1 cellular context compared by ENCODE assay signal in the genomic region with DNA sequence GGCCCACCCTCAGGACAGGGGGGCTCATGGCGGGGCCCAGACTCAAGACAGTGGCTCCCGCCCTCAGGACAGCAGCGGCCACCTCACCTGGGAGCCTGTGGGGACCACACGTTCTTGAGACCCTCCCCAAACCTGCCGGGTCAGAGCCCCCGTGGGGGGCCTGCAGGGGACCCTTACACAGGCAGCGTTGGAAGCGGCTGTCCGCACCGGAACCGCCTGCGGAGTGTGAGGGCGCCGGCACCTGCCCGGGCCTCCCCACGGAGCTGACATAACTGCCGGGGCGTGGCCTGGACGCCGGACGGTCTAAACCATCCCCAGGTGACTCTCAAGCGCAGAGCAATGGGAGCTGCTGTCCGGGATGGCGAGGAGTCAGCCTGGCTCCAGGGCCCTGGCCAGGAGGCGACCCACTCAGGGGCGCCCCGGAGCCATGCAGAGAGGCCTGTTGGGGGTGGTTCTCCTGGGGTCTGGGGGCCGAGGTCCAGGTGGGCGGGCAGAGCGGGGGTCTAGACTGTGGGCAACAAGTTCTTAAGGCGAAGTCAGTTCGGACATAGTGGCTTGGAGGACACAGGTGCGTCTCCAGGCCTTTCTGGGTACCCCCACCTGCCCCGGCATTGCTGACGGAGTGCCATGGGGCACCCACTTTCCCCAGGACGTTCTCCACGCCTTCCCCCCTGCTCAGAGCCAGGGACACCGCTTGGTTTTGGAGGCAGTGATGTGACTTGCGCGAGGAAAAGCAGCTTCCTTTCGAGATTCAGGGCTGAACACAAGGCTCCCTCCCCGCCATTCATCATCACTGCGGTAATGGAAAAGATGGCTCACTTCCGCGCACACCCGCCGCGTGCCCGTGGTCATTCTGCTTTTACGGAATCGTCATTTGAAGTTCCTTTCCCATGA.
TF ChIP-seq lines count a peak whose summit lies in the region.

No MANE protein-coding gene starts in this region.

TF ChIP-seq in K562, 482 proteins besides CTCF, POLR2A, EP300 and RAD21 (continued from another document):
- TF ChIP-seq, protein P1, sequence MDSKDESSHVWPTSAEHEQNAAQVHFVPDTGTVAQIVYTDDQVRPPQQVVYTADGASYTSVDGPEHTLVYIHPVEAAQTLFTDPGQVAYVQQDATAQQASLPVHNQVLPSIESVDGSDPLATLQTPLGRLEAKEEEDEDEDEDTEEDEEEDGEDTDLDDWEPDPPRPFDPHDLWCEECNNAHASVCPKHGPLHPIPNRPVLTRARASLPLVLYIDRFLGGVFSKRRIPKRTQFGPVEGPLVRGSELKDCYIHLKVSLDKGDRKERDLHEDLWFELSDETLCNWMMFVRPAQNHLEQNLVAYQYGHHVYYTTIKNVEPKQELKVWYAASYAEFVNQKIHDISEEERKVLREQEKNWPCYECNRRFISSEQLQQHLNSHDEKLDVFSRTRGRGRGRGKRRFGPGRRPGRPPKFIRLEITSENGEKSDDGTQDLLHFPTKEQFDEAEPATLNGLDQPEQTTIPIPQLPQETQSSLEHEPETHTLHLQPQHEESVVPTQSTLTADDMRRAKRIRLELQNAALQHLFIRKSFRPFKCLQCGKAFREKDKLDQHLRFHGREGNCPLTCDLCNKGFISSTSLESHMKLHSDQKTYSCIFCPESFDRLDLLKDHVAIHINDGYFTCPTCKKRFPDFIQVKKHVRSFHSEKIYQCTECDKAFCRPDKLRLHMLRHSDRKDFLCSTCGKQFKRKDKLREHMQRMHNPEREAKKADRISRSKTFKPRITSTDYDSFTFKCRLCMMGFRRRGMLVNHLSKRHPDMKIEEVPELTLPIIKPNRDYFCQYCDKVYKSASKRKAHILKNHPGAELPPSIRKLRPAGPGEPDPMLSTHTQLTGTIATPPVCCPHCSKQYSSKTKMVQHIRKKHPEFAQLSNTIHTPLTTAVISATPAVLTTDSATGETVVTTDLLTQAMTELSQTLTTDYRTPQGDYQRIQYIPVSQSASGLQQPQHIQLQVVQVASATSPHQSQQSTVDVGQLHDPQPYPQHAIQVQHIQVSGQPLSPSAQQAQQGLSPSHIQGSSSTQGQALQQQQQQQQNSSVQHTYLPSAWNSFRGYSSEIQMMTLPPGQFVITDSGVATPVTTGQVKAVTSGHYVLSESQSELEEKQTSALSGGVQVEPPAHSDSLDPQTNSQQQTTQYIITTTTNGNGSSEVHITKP (IDR thresholded peaks at IDR 0.05; ENCODE audit: partially characterized antibody): no peak
